In genomic region chr1:27257155-27257554, GRCh38 we compare ENCODE assay signal across 15 cellular contexts.
"Had no signal": no experiment of that assay in that cellular context is flagged by ENCODE, and none has a peak within 500 bp of the region (broad histone marks: within the 10 kb centered on the region; RNA-seq: fewer than 3 reads in every experiment).

No MANE protein-coding gene starts in this region.

- H2AFZ ChIP-seq: neural progenitor cell had no signal

- H3K27me3 Mint-ChIP-seq: activated CD4-positive, alpha-beta memory T cell treated with anti-CD3 and anti-CD28 coated beads for 36 hours; activated naive CD8-positive, alpha-beta T cell treated with anti-CD3 and anti-CD28 coated beads, Interleukin-2, amount 10 ng/mL, durations not matched to agents 7 days and 5 days had no signal

- H3K36me3 ChIP-seq: neural progenitor cell, thyroid gland, uterus had no signal

- H3K9me3 ChIP-seq: gastrocnemius medialis, heart right ventricle, thyroid gland, uterus had no signal

- H3K4me1 Mint-ChIP-seq: endodermal cell, neural progenitor cell had no signal

- H3K4me2 ChIP-seq: neural progenitor cell had no signal

- H3K9ac ChIP-seq: neural progenitor cell had no signal

- H3K36me3 Mint-ChIP-seq: activated CD4-positive, alpha-beta memory T cell treated with anti-CD3 and anti-CD28 coated beads for 36 hours had no signal

- H3K4me1 ChIP-seq: neural progenitor cell, uterus had no signal

- H3K4me3 Mint-ChIP-seq: activated CD4-positive, alpha-beta memory T cell treated with anti-CD3 and anti-CD28 coated beads for 36 hours; activated naive CD8-positive, alpha-beta T cell treated with anti-CD3 and anti-CD28 coated beads, Interleukin-2, amount 10 ng/mL, durations not matched to agents 7 days and 5 days; activated T-cell treated with anti-CD3 and anti-CD28 coated beads, Interleukin-2, amount 50 U/mL, for 72 hours; endodermal cell; neural progenitor cell; T-helper 2 cell treated with Interferon-gamma antibody and Interleukin-4, amounts not matched to agents 5 μg/mL and 100 μg/mL, for 36 hours had no signal

- H3K9me3 Mint-ChIP-seq: activated CD4-positive, alpha-beta memory T cell treated with anti-CD3 and anti-CD28 coated beads for 36 hours; activated naive CD8-positive, alpha-beta T cell treated with anti-CD3 and anti-CD28 coated beads, Interleukin-2, amount 10 ng/mL, durations not matched to agents 7 days and 5 days; activated T-cell treated with anti-CD3 and anti-CD28 coated beads, Interleukin-2, amount 50 U/mL, for 72 hours; endodermal cell; neural progenitor cell; T-helper 2 cell treated with Interferon-gamma antibody and Interleukin-4, amounts not matched to agents 5 μg/mL and 100 μg/mL, for 36 hours had no signal

- DNase-seq: activated CD4-positive, alpha-beta memory T cell treated with anti-CD3 and anti-CD28 coated beads for 36 hours; activated CD4-positive, CD25-positive, alpha-beta regulatory T cell treated with anti-CD3 and anti-CD28 coated beads, Interleukin-2, amount 50 U/mL, for 72 hours; activated gamma-delta T cell treated with Interleukin-2 at 50 U/mL for 16 hours; activated naive CD8-positive, alpha-beta T cell treated with anti-CD3 and anti-CD28 coated beads, Interleukin-2, amount 10 ng/mL, durations not matched to agents 7 days and 5 days; activated T-cell treated with anti-CD3 and anti-CD28 coated beads, Interleukin-2, amount 50 U/mL, for 72 hours; dermis blood vessel endothelial cell; endodermal cell; gastrocnemius medialis; heart right ventricle; retina; small intestine; thyroid gland; uterus had no signal

- H3K27me3 ChIP-seq: gastrocnemius medialis, heart right ventricle, neural progenitor cell, thyroid gland, uterus had no signal

- H3K4me3 ChIP-seq: gastrocnemius medialis, heart right ventricle, neural progenitor cell, thyroid gland, uterus had no signal

- H3K27ac Mint-ChIP-seq: activated CD4-positive, alpha-beta memory T cell treated with anti-CD3 and anti-CD28 coated beads for 36 hours; activated naive CD8-positive, alpha-beta T cell treated with anti-CD3 and anti-CD28 coated beads, Interleukin-2, amount 10 ng/mL, durations not matched to agents 7 days and 5 days; activated T-cell treated with anti-CD3 and anti-CD28 coated beads, Interleukin-2, amount 50 U/mL, for 72 hours; endodermal cell; neural progenitor cell; T-helper 2 cell treated with Interferon-gamma antibody and Interleukin-4, amounts not matched to agents 5 μg/mL and 100 μg/mL, for 36 hours had no signal

- ATAC-seq: activated T-cell treated with anti-CD3 and anti-CD28 coated beads, Interleukin-2, amount 50 U/mL, for 72 hours; gastrocnemius medialis; heart right ventricle had no signal

- H3K27ac ChIP-seq: gastrocnemius medialis, heart right ventricle, neural progenitor cell, thyroid gland, uterus had no signal
